In genomic region chr10:86202226-86202625, GRCh38 we compare ENCODE assay signal across 26 cellular contexts.
"Had no signal": no experiment of that assay in that cellular context is flagged by ENCODE, and none has a peak within 500 bp of the region (broad histone marks: within the 10 kb centered on the region; RNA-seq: fewer than 3 reads in every experiment).

No MANE protein-coding gene starts in this region.

- H3K9me3 ChIP-seq: esophagus squamous epithelium, gastrocnemius medialis, lower lobe of right lung had no signal

- H3K9me3 Mint-ChIP-seq: endodermal cell, immature natural killer cell had no signal

- H3K4me2 ChIP-seq: hepatocyte had no signal

- H3K4me1 Mint-ChIP-seq: endodermal cell, immature natural killer cell had no signal

- H3K4me3 Mint-ChIP-seq: endodermal cell, immature natural killer cell had no signal

- H3K27ac Mint-ChIP-seq: endodermal cell, immature natural killer cell had no signal

- H3K36me3 Mint-ChIP-seq: immature natural killer cell had no signal

- DNase-seq: dermis blood vessel endothelial cell; effector CD4-positive, alpha-beta T cell; effector memory CD4-positive, alpha-beta T cell; endodermal cell; erythroblast; esophagus squamous epithelium; foreskin fibroblast; foreskin melanocyte; gastrocnemius medialis; heart left ventricle; hypothalamus; immature natural killer cell; islet precursor cell; kidney; kidney glomerular epithelial cell; left colon; left ventricle myocardium superior; lower lobe of right lung; mesenchymal stem cell; midbrain had no signal

- H3K79me2 ChIP-seq: hepatocyte had no signal

- H2AFZ ChIP-seq: hepatocyte had no signal

- H3K4me3 ChIP-seq: coronary artery, dorsolateral prefrontal cortex, esophagus squamous epithelium, gastrocnemius medialis, heart left ventricle, hepatocyte, lower lobe of right lung had no signal

- H3K27me3 ChIP-seq: dorsolateral prefrontal cortex, esophagus squamous epithelium, gastrocnemius medialis, heart left ventricle, hepatocyte had no signal

- ATAC-seq: esophagus mucosa, gastrocnemius medialis, heart left ventricle, left colon, left lobe of liver, left ventricle myocardium superior, lower lobe of right lung had no signal

- H3K4me1 ChIP-seq: esophagus squamous epithelium, gastrocnemius medialis, heart left ventricle, lower lobe of right lung had no signal

- H3K36me3 ChIP-seq: esophagus squamous epithelium, gastrocnemius medialis, heart left ventricle, lower lobe of right lung had no signal

- H3K27ac ChIP-seq: coronary artery, epithelial cell of prostate, esophagus squamous epithelium, gastrocnemius medialis, heart left ventricle, hepatocyte, lower lobe of right lung had no signal
